ENCODE assay signal across 14 cellular contexts in the genomic region with DNA sequence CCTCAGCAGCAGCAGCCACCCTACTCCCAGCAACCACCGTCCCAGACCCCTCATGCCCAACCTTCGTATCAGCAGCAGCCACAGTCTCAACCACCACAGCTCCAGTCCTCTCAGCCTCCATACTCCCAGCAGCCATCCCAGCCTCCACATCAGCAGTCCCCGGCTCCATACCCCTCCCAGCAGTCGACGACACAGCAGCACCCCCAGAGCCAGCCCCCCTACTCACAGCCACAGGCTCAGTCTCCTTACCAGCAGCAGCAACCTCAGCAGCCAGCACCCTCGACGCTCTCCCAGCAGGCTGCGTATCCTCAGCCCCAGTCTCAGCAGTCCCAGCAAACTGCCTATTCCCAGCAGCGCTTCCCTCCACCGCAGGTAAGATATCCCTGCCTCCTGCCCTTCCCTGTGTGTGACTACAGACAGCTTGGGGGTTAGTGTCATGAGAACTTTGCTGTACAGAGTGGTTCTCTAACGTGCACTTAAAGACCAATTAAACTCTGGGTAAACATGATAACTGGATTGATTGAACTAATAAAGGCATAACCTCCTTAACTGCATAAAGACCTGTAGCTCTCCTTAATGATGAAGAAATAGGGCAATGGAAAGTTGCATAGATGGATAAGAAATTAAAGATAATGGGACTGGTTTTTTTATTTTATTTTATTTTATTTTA. TPM values are rescaled to one million over a fixed set of nuclear protein-coding genes. Genes with fewer than 3 reads are reported as not detected.
DNase-seq lines count a peak whose midpoint lies in the region; ATAC-seq, FAIRE-seq and TF ChIP-seq lines count a peak whose summit lies in the region.
"Had no signal": no experiment of that assay in that cellular context is flagged by ENCODE, and none has a peak within 500 bp of the region (broad histone marks: within the 10 kb centered on the region; RNA-seq: fewer than 3 reads in every experiment).

No MANE protein-coding gene starts in this region.

- TF ChIP-seq EP300 in sigmoid colon (IDR thresholded peaks at IDR 0.05) (no peak), gastroesophageal sphincter (IDR thresholded peaks at IDR 0.05) (no peak)

- peaks cover 54% of the 10 kb centered on the region for H3K4me1 ChIP-seq in CD8-positive, alpha-beta memory T cell (ENCODE audit: insufficient read depth, low read length)
- H3K4me1 ChIP-seq in sigmoid colon, result peaks cover 0 to 46% (median 36%) of the 10 kb centered on the region in 4 donors
- peaks cover 11 to 51% (median 12%) of the 10 kb centered on the region in 3 donors for H3K4me1 ChIP-seq in gastroesophageal sphincter
- H3K4me1 ChIP-seq in kidney (ENCODE audit: control insufficient read depth in 1 of 2, insufficient read depth in 1 of 2, low read depth in 1 of 2, low read length in 2 of 2), result peaks cover 0 to 8% of the 10 kb centered on the region in 2 donors
- H3K4me1 ChIP-seq: parathyroid adenoma had no signal

- peaks cover 53% of the 10 kb centered on the region for H3K36me3 ChIP-seq in CD8-positive, alpha-beta memory T cell (ENCODE audit: insufficient read depth, low read length)
- H3K36me3 ChIP-seq in sigmoid colon, result peaks cover 7 to 68% (median 36%) of the 10 kb centered on the region in 4 donors
- peaks cover 0 to 65% of the 10 kb centered on the region in 2 donors for H3K36me3 ChIP-seq in gastroesophageal sphincter
- H3K36me3 ChIP-seq in kidney (ENCODE audit: control insufficient read depth in 1 of 2, insufficient read depth in 2 of 2, low read length in 2 of 2), result peaks cover 33 to 46% of the 10 kb centered on the region in 2 donors

- 85 to 91% methylated on average over 11 of the region's 11 CpGs for WGBS in sigmoid colon, 2 donors
- WGBS in gastroesophageal sphincter (ENCODE audit: low coverage in 1 of 2), 2 donors, result 57 to 80% methylated on average over 2 to 10 of the region's 11 CpGs

- H3K27ac ChIP-seq in 22Rv1 (peak overlapping the region; percentile 52), sigmoid colon (no peak overlapping the region), gastroesophageal sphincter (no peak overlapping the region), kidney (ENCODE audit: low read depth in 2 of 2, low read length in 2 of 2) (no peak overlapping the region)
- no peak overlapping the region for H3K27ac ChIP-seq in CD8-positive, alpha-beta memory T cell (ENCODE audit: low read depth, low read length)
- H3K27ac ChIP-seq: parathyroid adenoma had no signal

- no peak for TF ChIP-seq POLR2A in sigmoid colon (IDR thresholded peaks at IDR 0.05)
- TF ChIP-seq POLR2A in gastroesophageal sphincter (IDR thresholded peaks at IDR 0.05), result no peak

- no peak overlapping the region for H3K4me3 ChIP-seq in CD8-positive, alpha-beta memory T cell (ENCODE audit: low read length)
- H3K4me3 ChIP-seq in sigmoid colon (no peak overlapping the region), gastroesophageal sphincter (no peak overlapping the region), kidney (ENCODE audit: low read length in 2 of 2) (no peak overlapping the region)
- H3K4me3 ChIP-seq: PC-9 had no signal

- ATAC-seq in gastroesophageal sphincter, result no peak
- ATAC-seq: WTC11 had no signal

- no peaks in the 10 kb centered on the region for H3K27me3 ChIP-seq in CD8-positive, alpha-beta memory T cell (ENCODE audit: insufficient read depth, low read length, poor library complexity, severe bottlenecking)
- H3K27me3 ChIP-seq in sigmoid colon (no peaks in the 10 kb centered on the region), gastroesophageal sphincter (no peaks in the 10 kb centered on the region)

- peaks cover 62 to 84% (median 83%) of the 10 kb centered on the region in 3 donors for H3K4me1 Mint-ChIP-seq in CD8-positive, alpha-beta memory T cell
- peaks cover 80% of the 10 kb centered on the region for H3K4me1 Mint-ChIP-seq in activated naive CD8-positive, alpha-beta T cell treated with anti-CD3 and anti-CD28 coated beads for 36 hours
- H3K4me1 Mint-ChIP-seq in mesothelial cell of epicardium, result peaks cover 29% of the 10 kb centered on the region

- DNase-seq in CD8-positive, alpha-beta memory T cell, result no peak
- no peak for DNase-seq in activated naive CD8-positive, alpha-beta T cell treated with anti-CD3 and anti-CD28 coated beads for 36 hours
- DNase-seq in mesothelial cell of epicardium (ENCODE audit: low spot score in 2 of 2, unreplicated experiment in 2 of 2) (no peak), sigmoid colon (no peak), NCI-H524 treated with DMSO at 0.1 percent for 48 hours (lab: John Stamatoyannopoulos, UW) (no peak), kidney (no peak)
- DNase-seq: AML-193; effector CD4-positive, alpha-beta T cell; NCI-H1694; PC-9 had no signal

- H3K4me3 Mint-ChIP-seq in CD8-positive, alpha-beta memory T cell, result peak overlapping the region in 1 of 7 donors; percentile 34
- no peak overlapping the region for H3K4me3 Mint-ChIP-seq in activated naive CD8-positive, alpha-beta T cell treated with anti-CD3 and anti-CD28 coated beads for 36 hours
- no peak overlapping the region for H3K4me3 Mint-ChIP-seq in mesothelial cell of epicardium
- H3K4me3 Mint-ChIP-seq: WTC11 had no signal

- H3K27ac Mint-ChIP-seq in CD8-positive, alpha-beta memory T cell, result peak overlapping the region in 7 of 8 donors; percentile 30 to 89 (median 75)
- peak overlapping the region; percentile 65 for H3K27ac Mint-ChIP-seq in activated naive CD8-positive, alpha-beta T cell treated with anti-CD3 and anti-CD28 coated beads for 36 hours
- H3K27ac Mint-ChIP-seq in mesothelial cell of epicardium, result peak overlapping the region; percentile 25
- H3K27ac Mint-ChIP-seq: WTC11 had no signal

- CTCF ChIA-PET in CD8-positive, alpha-beta memory T cell (lab: Charles Lee), result no interaction called here

- POLR2A ChIA-PET in CD8-positive, alpha-beta memory T cell (lab: Charles Lee), result no interaction called here

- intact Hi-C loops in sigmoid colon (cut with DNase I), result no loop called here
- intact Hi-C loops in kidney (cut with DNase I), result no loop called here

- no peak for TF ChIP-seq CTCF in 22Rv1 (IDR thresholded peaks at IDR 0.05)
- no peak for TF ChIP-seq CTCF in mesothelial cell of epicardium (IDR thresholded peaks at IDR 0.05; ENCODE audit: unreplicated experiment)
- no peak for TF ChIP-seq CTCF in sigmoid colon (IDR thresholded peaks at IDR 0.05)
- no peak for TF ChIP-seq CTCF in gastroesophageal sphincter (IDR thresholded peaks at IDR 0.05)
- TF ChIP-seq CTCF in kidney (IDR thresholded peaks at IDR 0.05; ENCODE audit: borderline replicate concordance, extremely low read depth, insufficient read depth), result no peak

- no peak overlapping the region for H3K9ac ChIP-seq in kidney (ENCODE audit: low read length in 2 of 2)
- H3K9ac ChIP-seq: parathyroid adenoma had no signal

- no peaks in the 10 kb centered on the region for H3K9me3 Mint-ChIP-seq in CD8-positive, alpha-beta memory T cell
- no peaks in the 10 kb centered on the region for H3K9me3 Mint-ChIP-seq in activated naive CD8-positive, alpha-beta T cell treated with anti-CD3 and anti-CD28 coated beads for 36 hours
- no peaks in the 10 kb centered on the region for H3K9me3 Mint-ChIP-seq in mesothelial cell of epicardium
- H3K9me3 Mint-ChIP-seq: WTC11 had no signal

- no peaks in the 10 kb centered on the region for H3K9me3 ChIP-seq in CD8-positive, alpha-beta memory T cell (ENCODE audit: low read length)
- no peaks in the 10 kb centered on the region for H3K9me3 ChIP-seq in sigmoid colon
- no peaks in the 10 kb centered on the region for H3K9me3 ChIP-seq in gastroesophageal sphincter
- no peaks in the 10 kb centered on the region for H3K9me3 ChIP-seq in kidney (ENCODE audit: control insufficient read depth in 1 of 2, low read length in 2 of 2)

- peaks cover 11 to 66% (median 21%) of the 10 kb centered on the region in 3 donors for H3K36me3 Mint-ChIP-seq in CD8-positive, alpha-beta memory T cell
- H3K36me3 Mint-ChIP-seq in activated naive CD8-positive, alpha-beta T cell treated with anti-CD3 and anti-CD28 coated beads for 36 hours, result peaks cover 57% of the 10 kb centered on the region
- H3K36me3 Mint-ChIP-seq in mesothelial cell of epicardium, result peaks cover 23% of the 10 kb centered on the region

- no peaks in the 10 kb centered on the region for H3K27me3 Mint-ChIP-seq in CD8-positive, alpha-beta memory T cell
- no peaks in the 10 kb centered on the region for H3K27me3 Mint-ChIP-seq in activated naive CD8-positive, alpha-beta T cell treated with anti-CD3 and anti-CD28 coated beads for 36 hours
- no peaks in the 10 kb centered on the region for H3K27me3 Mint-ChIP-seq in mesothelial cell of epicardium (ENCODE audit: low read depth)

- FAIRE-seq in kidney (lab: Jason Lieb, UNC), result no peak

RNA-seq across cellular contexts. Expression of gene ARID1A, which starts 35.6 kb away (rescaled TPM):
- 10 to 100 TPM; 88.4 to 90.9 TPM for total RNA-seq in CD8-positive, alpha-beta memory T cell
- 31.6 TPM for polyA plus RNA-seq in CD8-positive, alpha-beta memory T cell
- total RNA-seq in activated naive CD8-positive, alpha-beta T cell treated with anti-CD3 and anti-CD28 coated beads for 36 hours, result 10 to 100 TPM; 75.6 to 78.4 TPM
- total RNA-seq in mesothelial cell of epicardium (144 to 160 TPM (median 149 TPM) in 3 replicates), sigmoid colon (10 to 100 TPM; 20.7 to 47.1 (median 24.7) TPM), gastroesophageal sphincter (10 to 100 TPM; 28.2 to 64.2 (median 42.6) TPM), kidney (71.7 TPM)
- polyA plus RNA-seq in sigmoid colon (10 to 100 TPM in 2 of 3 donors, 1 to 10 TPM in 1; 7.2 to 36.7 (median 11.1) TPM), kidney (ENCODE audit: insufficient read depth, low read depth, low replicate concordance) (9.9 TPM)

RNA-seq across cellular contexts. Expression of gene PIGV, which starts 56.4 kb away (rescaled TPM):
- total RNA-seq in CD8-positive, alpha-beta memory T cell, result 10 to 100 TPM; 23.6 to 24.9 TPM
- polyA plus RNA-seq in CD8-positive, alpha-beta memory T cell, result 19.1 TPM
- total RNA-seq in activated naive CD8-positive, alpha-beta T cell treated with anti-CD3 and anti-CD28 coated beads for 36 hours, result 10 to 100 TPM; 20.8 to 20.9 TPM
- total RNA-seq in mesothelial cell of epicardium, result 10.7 to 14.0 TPM (median 13.1 TPM) in 3 replicates
- 10 to 100 TPM in 3 of 4 donors, 1 to 10 TPM in 1; 9.6 to 24.9 (median 14.1) TPM for total RNA-seq in sigmoid colon
- 10 to 100 TPM in 1 of 3 donors, 1 to 10 TPM in 2; 5.1 to 12.1 (median 7.2) TPM for polyA plus RNA-seq in sigmoid colon
- 10 to 100 TPM; 13.7 to 30.0 (median 15.5) TPM for total RNA-seq in gastroesophageal sphincter
- 13.8 TPM for total RNA-seq in kidney
- polyA plus RNA-seq in kidney (ENCODE audit: insufficient read depth, low read depth, low replicate concordance), result 15.5 TPM

Comparison
In these comparisons a context has a peak if more than half of its experiments do, and no peak if none do; other contexts are left out.
1. H3K27ac Mint-ChIP-seq: peak in every context shown above with its lines; median percentile 75 in CD8-positive, alpha-beta memory T cell; 65 in activated naive CD8-positive, alpha-beta T cell treated with anti-CD3 and anti-CD28 coated beads for 36 hours; 25 in mesothelial cell of epicardium.